ENCODE assay signal across 3 cellular contexts in the genomic region with DNA sequence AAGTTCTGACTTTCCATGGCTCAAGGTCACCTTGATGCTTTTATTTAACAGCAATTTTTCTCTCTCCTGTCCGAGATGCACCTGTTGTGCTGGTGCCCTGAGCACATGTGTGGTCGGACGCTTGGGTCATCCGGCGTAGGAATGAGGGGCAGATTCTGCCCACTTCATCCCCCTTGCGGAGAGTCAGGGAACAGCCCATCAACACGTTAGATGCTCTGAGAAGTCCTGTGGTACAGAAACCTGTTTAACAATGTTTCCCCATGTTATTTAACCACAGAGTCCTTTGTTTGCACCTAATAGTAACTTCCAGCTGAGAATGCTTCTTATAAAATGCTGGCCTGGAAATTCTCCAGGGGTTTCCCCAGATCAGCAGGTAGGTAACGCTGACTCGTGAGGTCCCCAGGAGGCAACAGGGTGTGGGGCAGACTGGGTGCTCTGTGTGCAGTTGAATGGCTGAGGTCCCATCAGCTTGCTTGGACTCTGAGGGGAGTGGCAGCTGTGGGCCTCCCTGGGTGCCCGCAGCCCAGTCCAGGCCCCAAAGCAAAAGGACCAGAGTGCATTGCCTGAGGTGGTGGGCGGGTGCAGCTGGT.
TF ChIP-seq lines count a peak whose summit lies in the region.

No MANE protein-coding gene starts in this region.

TF ChIP-seq in A549, 52 proteins besides CTCF, POLR2A, EP300 and RAD21:
- TF ChIP-seq MAFK (IDR thresholded peaks at IDR 0.05; ENCODE audit: partially characterized antibody) (peak; percentile 39), NPAS2 (CRISPR knock-in tag; IDR thresholded peaks at IDR 0.05; ENCODE audit: borderline replicate concordance) (no peak), ZNF302 (CRISPR knock-in tag; IDR thresholded peaks at IDR 0.05) (no peak)

TF ChIP-seq in GM12878, 131 proteins besides CTCF, POLR2A, EP300 and RAD21:
- no peak for TF ChIP-seq ASH2L (IDR thresholded peaks at IDR 0.05; ENCODE audit: borderline replicate concordance, low read depth)
- 0 out of 2 replicates have a peak, but pooled peaks have one; percentile 12 for TF ChIP-seq RUNX3 (IDR thresholded peaks at IDR 0.05; ENCODE audit: low read length)
- no peak for TF ChIP-seq RAD51 (IDR thresholded peaks at IDR 0.05)
- 0 out of 2 replicates have a peak, but pooled peaks have one; percentile 35 for TF ChIP-seq ESRRA (IDR thresholded peaks at IDR 0.05; ENCODE audit: low read length)
- no peak for TF ChIP-seq HDGF (IDR thresholded peaks at IDR 0.05)
- no peak for TF ChIP-seq IKZF2 (IDR thresholded peaks at IDR 0.05)
- no peak for TF ChIP-seq CBX5 (IDR thresholded peaks at IDR 0.05; ENCODE audit: low read depth)
- TF ChIP-seq, protein P1, sequence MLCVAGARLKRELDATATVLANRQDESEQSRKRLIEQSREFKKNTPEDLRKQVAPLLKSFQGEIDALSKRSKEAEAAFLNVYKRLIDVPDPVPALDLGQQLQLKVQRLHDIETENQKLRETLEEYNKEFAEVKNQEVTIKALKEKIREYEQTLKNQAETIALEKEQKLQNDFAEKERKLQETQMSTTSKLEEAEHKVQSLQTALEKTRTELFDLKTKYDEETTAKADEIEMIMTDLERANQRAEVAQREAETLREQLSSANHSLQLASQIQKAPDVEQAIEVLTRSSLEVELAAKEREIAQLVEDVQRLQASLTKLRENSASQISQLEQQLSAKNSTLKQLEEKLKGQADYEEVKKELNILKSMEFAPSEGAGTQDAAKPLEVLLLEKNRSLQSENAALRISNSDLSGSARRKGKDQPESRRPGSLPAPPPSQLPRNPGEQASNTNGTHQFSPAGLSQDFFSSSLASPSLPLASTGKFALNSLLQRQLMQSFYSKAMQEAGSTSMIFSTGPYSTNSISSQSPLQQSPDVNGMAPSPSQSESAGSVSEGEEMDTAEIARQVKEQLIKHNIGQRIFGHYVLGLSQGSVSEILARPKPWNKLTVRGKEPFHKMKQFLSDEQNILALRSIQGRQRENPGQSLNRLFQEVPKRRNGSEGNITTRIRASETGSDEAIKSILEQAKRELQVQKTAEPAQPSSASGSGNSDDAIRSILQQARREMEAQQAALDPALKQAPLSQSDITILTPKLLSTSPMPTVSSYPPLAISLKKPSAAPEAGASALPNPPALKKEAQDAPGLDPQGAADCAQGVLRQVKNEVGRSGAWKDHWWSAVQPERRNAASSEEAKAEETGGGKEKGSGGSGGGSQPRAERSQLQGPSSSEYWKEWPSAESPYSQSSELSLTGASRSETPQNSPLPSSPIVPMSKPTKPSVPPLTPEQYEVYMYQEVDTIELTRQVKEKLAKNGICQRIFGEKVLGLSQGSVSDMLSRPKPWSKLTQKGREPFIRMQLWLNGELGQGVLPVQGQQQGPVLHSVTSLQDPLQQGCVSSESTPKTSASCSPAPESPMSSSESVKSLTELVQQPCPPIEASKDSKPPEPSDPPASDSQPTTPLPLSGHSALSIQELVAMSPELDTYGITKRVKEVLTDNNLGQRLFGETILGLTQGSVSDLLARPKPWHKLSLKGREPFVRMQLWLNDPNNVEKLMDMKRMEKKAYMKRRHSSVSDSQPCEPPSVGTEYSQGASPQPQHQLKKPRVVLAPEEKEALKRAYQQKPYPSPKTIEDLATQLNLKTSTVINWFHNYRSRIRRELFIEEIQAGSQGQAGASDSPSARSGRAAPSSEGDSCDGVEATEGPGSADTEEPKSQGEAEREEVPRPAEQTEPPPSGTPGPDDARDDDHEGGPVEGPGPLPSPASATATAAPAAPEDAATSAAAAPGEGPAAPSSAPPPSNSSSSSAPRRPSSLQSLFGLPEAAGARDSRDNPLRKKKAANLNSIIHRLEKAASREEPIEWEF (IDR thresholded peaks at IDR 0.05; ENCODE audit: insufficient replicate concordance, low read depth, low read length), result no peak
- no peak for TF ChIP-seq STAT1 (conservative IDR thresholded peaks at IDR 0.05)

TF ChIP-seq in HepG2, 621 proteins besides CTCF, POLR2A, EP300 and RAD21:
- TF ChIP-seq SMC3 (IDR thresholded peaks at IDR 0.05; ENCODE audit: low read length) (peak; percentile 65), STAG1 (CRISPR knock-in tag; IDR thresholded peaks at IDR 0.05) (peak; percentile 48)
- TF ChIP-seq, protein P2, sequence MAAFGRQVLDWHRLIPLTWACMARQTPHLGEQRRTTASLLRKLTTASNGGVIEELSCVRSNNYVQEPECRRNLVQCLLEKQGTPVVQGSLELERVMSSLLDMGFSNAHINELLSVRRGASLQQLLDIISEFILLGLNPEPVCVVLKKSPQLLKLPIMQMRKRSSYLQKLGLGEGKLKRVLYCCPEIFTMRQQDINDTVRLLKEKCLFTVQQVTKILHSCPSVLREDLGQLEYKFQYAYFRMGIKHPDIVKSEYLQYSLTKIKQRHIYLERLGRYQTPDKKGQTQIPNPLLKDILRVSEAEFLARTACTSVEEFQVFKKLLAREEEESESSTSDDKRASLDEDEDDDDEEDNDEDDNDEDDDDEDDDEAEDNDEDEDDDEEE (CRISPR knock-in tag; IDR thresholded peaks at IDR 0.05), result no peak
